14 cellular contexts compared by ENCODE assay signal in genomic region chr18:10139783-10140410, GRCh38.
A peak's percentile ranks its signal among the peaks of the same experiment; 100 is the strongest.
DNase-seq lines count a peak whose midpoint lies in the region; ATAC-seq, FAIRE-seq and TF ChIP-seq lines count a peak whose summit lies in the region.
"Had no signal": no experiment of that assay in that cellular context is flagged by ENCODE, and none has a peak within 500 bp of the region (broad histone marks: within the 10 kb centered on the region; RNA-seq: fewer than 3 reads in every experiment).

No MANE protein-coding gene starts in this region.

- H3K4me3 Mint-ChIP-seq in CD14-positive monocyte: peak overlapping the region in 1 of 2 donors; percentile 18
- H3K4me3 Mint-ChIP-seq: activated T-helper 1 cell treated with anti-CD3 and anti-CD28 coated beads, Interleukin-12 subunit alpha, Interleukin-12 subunit beta, Interleukin-2, Interleukin-4 antibody, amounts not matched to agents 30 ng/mL and 10 ng/mL and 1 ng/mL, durations not matched to agents 14 hours and 24 hours and 36 hours; CD4-positive, CD25-positive, alpha-beta regulatory T cell had no signal

- no peak overlapping the region for H3K4me3 ChIP-seq in Jurkat, Clone E6-1 (ENCODE audit: low read length)
- H3K4me3 ChIP-seq in bronchial epithelial cell (ENCODE audit: low read depth, low read length) (no peak overlapping the region), mucosa of rectum (ENCODE audit: low read length in 2 of 2) (no peak overlapping the region)
- H3K4me3 ChIP-seq: spleen had no signal

- no peak for TF ChIP-seq CTCF in CD14-positive monocyte (IDR thresholded peaks at IDR 0.05)
- TF ChIP-seq CTCF in bronchial epithelial cell (IDR thresholded peaks at IDR 0.05; ENCODE audit: insufficient read depth, low read length, severe bottlenecking): no peak

- peak; percentile 43 for FAIRE-seq in bronchial epithelial cell (lab: Jason Lieb, UNC)

- no peaks in the 10 kb centered on the region for H3K36me3 Mint-ChIP-seq in CD14-positive monocyte
- H3K36me3 Mint-ChIP-seq: CD4-positive, CD25-positive, alpha-beta regulatory T cell had no signal

- H3K9me3 Mint-ChIP-seq in CD14-positive monocyte: peaks cover 0 to 3% (median 0%) of the 10 kb centered on the region in 7 donors
- H3K9me3 Mint-ChIP-seq: activated T-helper 1 cell treated with anti-CD3 and anti-CD28 coated beads, Interleukin-12 subunit alpha, Interleukin-12 subunit beta, Interleukin-2, Interleukin-4 antibody, amounts not matched to agents 30 ng/mL and 10 ng/mL and 1 ng/mL, durations not matched to agents 14 hours and 24 hours and 36 hours had no signal

- H3K4me1 ChIP-seq in mucosa of rectum (ENCODE audit: control insufficient read depth in 2 of 2, insufficient read depth in 2 of 2, low read length in 2 of 2): peaks cover 8 to 9% of the 10 kb centered on the region in 2 donors

- no peak for ATAC-seq in GM21723 (IDR thresholded peaks at IDR 0.05; ENCODE audit: unreplicated experiment)
- no peak for ATAC-seq in GM21423 (IDR thresholded peaks at IDR 0.05; ENCODE audit: unreplicated experiment)

- no peaks in the 10 kb centered on the region for H3K9me3 ChIP-seq in mucosa of rectum (ENCODE audit: control insufficient read depth in 2 of 2, low read length in 2 of 2)
- H3K9me3 ChIP-seq: spleen had no signal

- H3K27me3 ChIP-seq in bronchial epithelial cell (ENCODE audit: control insufficient read depth, insufficient read depth, low read length): no peaks in the 10 kb centered on the region
- no peaks in the 10 kb centered on the region for H3K27me3 ChIP-seq in mucosa of rectum (ENCODE audit: control insufficient read depth in 2 of 2, insufficient read depth in 2 of 2, low read length in 2 of 2)
- H3K27me3 ChIP-seq: spleen had no signal

- H3K27ac Mint-ChIP-seq in CD14-positive monocyte: peak overlapping the region in 4 of 7 donors; percentile 67 to 89 (median 84)
- H3K27ac Mint-ChIP-seq: activated T-helper 1 cell treated with anti-CD3 and anti-CD28 coated beads, Interleukin-12 subunit alpha, Interleukin-12 subunit beta, Interleukin-2, Interleukin-4 antibody, amounts not matched to agents 30 ng/mL and 10 ng/mL and 1 ng/mL, durations not matched to agents 14 hours and 24 hours and 36 hours; CD4-positive, CD25-positive, alpha-beta regulatory T cell had no signal

- DNase-seq in CD14-positive monocyte (ENCODE audit: low spot score) (no peak), bronchial epithelial cell (ENCODE audit: low read depth) (peak; percentile 85)
- DNase-seq in Jurkat, Clone E6-1 (ENCODE audit: low read depth, low spot score): peak; percentile 28
- DNase-seq in stimulated activated CD4-positive, alpha-beta T cell treated with anti-CD3 and anti-CD28 coated beads, Interleukin-4, amount 100 ng/mL, for 24 hours: no peak
- no peak for DNase-seq in activated naive CD4-positive, alpha-beta T cell treated with anti-CD3 and anti-CD28 coated beads, Interleukin-2, amount 50 U/mL, for 16 hours
- DNase-seq: activated CD4-positive, CD25-positive, alpha-beta regulatory T cell; caudate nucleus; CD4-positive, CD25-positive, alpha-beta regulatory T cell; Karpas-422; spleen had no signal

- H3K9ac ChIP-seq in mucosa of rectum (ENCODE audit: low read depth in 1 of 2, low read length in 2 of 2): no peak overlapping the region

- H3K36me3 ChIP-seq in bronchial epithelial cell (ENCODE audit: control insufficient read depth, insufficient read depth, low read length) (no peaks in the 10 kb centered on the region), mucosa of rectum (ENCODE audit: control insufficient read depth in 2 of 2, insufficient read depth in 2 of 2, low read length in 2 of 2) (no peaks in the 10 kb centered on the region)
- H3K36me3 ChIP-seq: spleen had no signal

- peaks cover 0 to 2% (median 1%) of the 10 kb centered on the region in 3 donors for H3K27me3 Mint-ChIP-seq in CD14-positive monocyte (ENCODE audit: low read depth in 3 of 3)

- peaks cover 27% of the 10 kb centered on the region for H3K4me1 Mint-ChIP-seq in CD14-positive monocyte
- H3K4me1 Mint-ChIP-seq: CD4-positive, CD25-positive, alpha-beta regulatory T cell had no signal

- peak overlapping the region; percentile 14 to 57 for H3K27ac ChIP-seq in mucosa of rectum (ENCODE audit: low read depth in 2 of 2, low read length in 2 of 2)
- H3K27ac ChIP-seq: spleen had no signal

- intact Hi-C loops in CD14-positive monocyte (cut with micrococcal nuclease): no loop called here

Comparison
In these comparisons a context has a peak if more than half of its experiments do, and no peak if none do; other contexts are left out.
1. DNase-seq: peak in Jurkat, Clone E6-1 (single experiment) and bronchial epithelial cell (single experiment); none in CD14-positive monocyte (single experiment), stimulated activated CD4-positive, alpha-beta T cell treated with anti-CD3 and anti-CD28 coated beads, Interleukin-4, amount 100 ng/mL, for 24 hours (single experiment) and activated naive CD4-positive, alpha-beta T cell treated with anti-CD3 and anti-CD28 coated beads, Interleukin-2, amount 50 U/mL, for 16 hours (single experiment).